Comparison of ENCODE assay signal across 24 cellular contexts in genomic region chr10:132427939-132428367, GRCh38.
"Had no signal": no experiment of that assay in that cellular context is flagged by ENCODE, and none has a peak within 500 bp of the region (broad histone marks: within the 10 kb centered on the region; RNA-seq: fewer than 3 reads in every experiment).

No MANE protein-coding gene starts in this region.

- H3K9ac ChIP-seq: parathyroid adenoma had no signal

- H3K4me3 ChIP-seq: skin epidermis, tibial nerve had no signal

- DNase-seq: activated CD4-positive, alpha-beta T cell treated with anti-CD3 and anti-CD28 coated beads, Interleukin-2, amount 50 U/mL, for 1 hour; activated CD8-positive, alpha-beta memory T cell treated with anti-CD3 and anti-CD28 coated beads, Interleukin-2, amount 50 U/mL, for 48 hours; activated T-cell treated with anti-CD3 and anti-CD28 coated beads, Interleukin-2, amount 50 U/mL, for 48 hours; aorta; brain microvascular endothelial cell; central memory CD4-positive, alpha-beta T cell; effector memory CD4-positive, alpha-beta T cell; hippocampal formation; left ventricle myocardium superior; midbrain; nucleus accumbens; stimulated activated CD4-positive, alpha-beta T cell treated with anti-CD3 and anti-CD28 coated beads, Interleukin-1b, Interleukin-23, amount 100 ng/mL, for 48 hours; stimulated activated naive CD8-positive, alpha-beta T cell treated with anti-CD3 and anti-CD28 coated beads, Interleukin-15, amount 100 ng/mL, for 72 hours had no signal

- ATAC-seq: esophagus mucosa; left ventricle myocardium superior; right cardiac atrium; stimulated activated naive CD8-positive, alpha-beta T cell treated with anti-CD3 and anti-CD28 coated beads, Interleukin-15, amount 100 ng/mL, for 72 hours had no signal

- FAIRE-seq: colon, endothelial cell of umbilical vein, frontal cortex, islet of Langerhans had no signal

- H3K9me3 ChIP-seq: tibial nerve had no signal

- H3K9me3 Mint-ChIP-seq: activated naive CD4-positive, alpha-beta T cell treated with anti-CD3 and anti-CD28 coated beads, Interleukin-2, amount 50 U/mL, for 72 hours; nephron; stimulated activated naive CD8-positive, alpha-beta T cell treated with anti-CD3 and anti-CD28 coated beads, Interleukin-15, amount 100 ng/mL, for 72 hours had no signal

- H3K36me3 Mint-ChIP-seq: activated naive CD4-positive, alpha-beta T cell treated with anti-CD3 and anti-CD28 coated beads, Interleukin-2, amount 50 U/mL, for 72 hours had no signal

- H3K27ac Mint-ChIP-seq: activated naive CD4-positive, alpha-beta T cell treated with anti-CD3 and anti-CD28 coated beads, Interleukin-2, amount 50 U/mL, for 72 hours; nephron; stimulated activated naive CD8-positive, alpha-beta T cell treated with anti-CD3 and anti-CD28 coated beads, Interleukin-15, amount 100 ng/mL, for 72 hours had no signal

- H3K27ac ChIP-seq: brain microvascular endothelial cell, parathyroid adenoma, skin epidermis, tibial nerve had no signal

- H3K4me3 Mint-ChIP-seq: nephron; stimulated activated naive CD8-positive, alpha-beta T cell treated with anti-CD3 and anti-CD28 coated beads, Interleukin-15, amount 100 ng/mL, for 72 hours had no signal

- H2AFZ ChIP-seq: parathyroid adenoma had no signal

- H3K27me3 ChIP-seq: brain microvascular endothelial cell, tibial nerve had no signal

- H3K27me3 Mint-ChIP-seq: stimulated activated naive CD8-positive, alpha-beta T cell treated with anti-CD3 and anti-CD28 coated beads, Interleukin-15, amount 100 ng/mL, for 72 hours had no signal

- H3K36me3 ChIP-seq: brain microvascular endothelial cell, tibial nerve had no signal
